Comparison of ENCODE assay signal across 24 cellular contexts in the genomic region with DNA sequence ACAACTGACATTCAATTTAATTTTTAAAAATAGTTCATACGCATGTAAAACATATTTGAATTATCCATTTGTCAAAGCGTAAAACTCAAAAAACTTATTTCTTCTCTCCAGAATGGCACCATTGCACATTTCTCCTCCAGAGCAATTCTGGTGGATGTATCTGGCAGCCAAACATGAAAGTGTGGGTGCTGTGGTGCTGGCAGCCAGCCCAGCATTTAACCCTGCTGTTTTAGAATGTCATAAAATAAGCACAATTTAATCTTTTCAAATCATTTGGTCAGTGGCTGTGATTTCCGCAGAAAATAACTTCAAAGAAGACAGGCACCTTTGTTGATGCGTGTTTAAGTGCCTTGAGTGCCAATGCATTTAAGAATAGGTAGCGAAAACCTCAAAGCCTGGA.
"Had no signal": no experiment of that assay in that cellular context is flagged by ENCODE, and none has a peak within 500 bp of the region (broad histone marks: within the 10 kb centered on the region; RNA-seq: fewer than 3 reads in every experiment).

No MANE protein-coding gene starts in this region.

- H3K9me3 ChIP-seq: colonic mucosa, gastrocnemius medialis, ovary, psoas muscle, sigmoid colon, thoracic aorta, tibial nerve, upper lobe of left lung had no signal

- H3K27ac ChIP-seq: colonic mucosa, epithelial cell of prostate, gastrocnemius medialis, ovary, psoas muscle, sigmoid colon, spleen, thoracic aorta, tibial nerve, upper lobe of left lung had no signal

- H3K4me3 ChIP-seq: colonic mucosa, gastrocnemius medialis, lung, ovary, psoas muscle, sigmoid colon, spleen, thoracic aorta, tibial nerve, upper lobe of left lung had no signal

- H3K27me3 ChIP-seq: colonic mucosa, gastrocnemius medialis, ovary, sigmoid colon, spleen, tibial nerve, upper lobe of left lung had no signal

- ATAC-seq: esophagus mucosa; gastrocnemius medialis; left lobe of liver; naive thymus-derived CD8-positive, alpha-beta T cell; psoas muscle; right cardiac atrium; stimulated activated memory B cell treated with anti-CD40 and anti-IgM and Interleukin-4, amounts not matched to agents 10 μg/mL and 1 μg/mL and 100 μg/mL, for 72 hours; stimulated activated naive CD8-positive, alpha-beta T cell treated with anti-CD3 and anti-CD28 coated beads, Interleukin-15, Interleukin-2, amounts not matched to agents 100 U/mL and 50 U/mL, for 24 hours had no signal

- DNase-seq: colonic mucosa; effector CD8-positive, alpha-beta T cell; endodermal cell; foreskin fibroblast; gastrocnemius medialis; kidney; naive thymus-derived CD8-positive, alpha-beta T cell; nephron progenitor cell; nucleus accumbens; ovary; psoas muscle; right cardiac atrium; sigmoid colon; spleen; stimulated activated CD4-positive, alpha-beta T cell treated with anti-CD3 and anti-CD28 coated beads, Interleukin-4, amount 100 ng/mL, for 4 hours; stimulated activated naive CD8-positive, alpha-beta T cell treated with anti-CD3 and anti-CD28 coated beads, Interleukin-15, Interleukin-2, amounts not matched to agents 100 U/mL and 50 U/mL, for 24 hours; upper lobe of left lung had no signal

- H3K36me3 ChIP-seq: colonic mucosa, gastrocnemius medialis, ovary, sigmoid colon, spleen, thoracic aorta, tibial nerve, upper lobe of left lung had no signal

- H3K4me1 ChIP-seq: colonic mucosa, gastrocnemius medialis, psoas muscle, sigmoid colon, spleen, tibial nerve, upper lobe of left lung had no signal
